18 cellular contexts compared by ENCODE assay signal in genomic region chr3:71893120-71893519, GRCh38.
DNase-seq lines count a peak whose midpoint lies in the region; ATAC-seq, FAIRE-seq and TF ChIP-seq lines count a peak whose summit lies in the region.
"Had no signal": no experiment of that assay in that cellular context is flagged by ENCODE, and none has a peak within 500 bp of the region (broad histone marks: within the 10 kb centered on the region; RNA-seq: fewer than 3 reads in every experiment).

No MANE protein-coding gene starts in this region.

- TF ChIP-seq EP300 in A549 (IDR thresholded peaks at IDR 0.05) (no peak), K562 (IDR thresholded peaks at IDR 0.05; ENCODE audit: low read length) (no peak)

- H3K9me3 Mint-ChIP-seq in HFFc6: no peaks in the 10 kb centered on the region

- H3K9me1 ChIP-seq in K562 (ENCODE audit: control insufficient read depth, insufficient read depth, low read length): no peaks in the 10 kb centered on the region

- H3K4me3 Mint-ChIP-seq in HFFc6: no peak overlapping the region

- WGBS in A549 (ENCODE audit: missing lambda C conversion rate): 32% methylated on average over 6 of the region's 6 CpGs
- WGBS in K562 (ENCODE audit: insufficient coverage, low coverage, missing lambda C conversion rate): 4% methylated on average over 6 of the region's 6 CpGs

- H3K36me3 Mint-ChIP-seq in HFFc6 (ENCODE audit: low read depth): no peaks in the 10 kb centered on the region

- no peak overlapping the region for H2AFZ ChIP-seq in K562 (ENCODE audit: low read depth, low read length)
- H2AFZ ChIP-seq: GM23248 had no signal

- CTCF ChIA-PET in A549 (lab: Yijun Ruan, JAX) (interaction anchor here (0.6 to 12.6 kb wide), 3 partner anchors 11 to 747 kb away, joined by 3 to 80 read pairs (median 4); no protein-coding TSS in a partner anchor), K562 (lab: Yijun Ruan, JAX; ENCODE audit: low intra/inter-chr PET ratio) (no interaction called here)

- H3K27me3 ChIP-seq in K562 (ENCODE audit: control insufficient read depth in 2 of 2, insufficient read depth in 2 of 2, low read length in 2 of 2): peaks cover 0 to 18% of the 10 kb centered on the region in 2 experiments; a peak in 3 of 5 replicates

- TF ChIP-seq RAD21 in A549 (conservative IDR thresholded peaks at IDR 0.05 in 1 of 2, IDR thresholded peaks at IDR 0.05 in 1 of 2): no peak
- TF ChIP-seq RAD21 in K562 (CRISPR knock-in tag; conservative IDR thresholded peaks at IDR 0.05 in 1 of 2, IDR thresholded peaks at IDR 0.05 in 1 of 2): no peak

- BruUV-seq in K562 (replicated peaks; lab: Mats Ljungman, UMichigan): no TSS peak

- H4K20me1 ChIP-seq in K562 (replicated peaks; ENCODE audit: control insufficient read depth, insufficient read depth, low read length): no peaks in the 10 kb centered on the region
- H4K20me1 ChIP-seq: BLaER1 treated with 17β-estradiol and CSF1 and Interleukin-3, amounts not matched to agents 10 nM and 100 nM had no signal

- TF ChIP-seq CTCF in A549 (IDR thresholded peaks at IDR 0.05) (no peak), K562 (IDR thresholded peaks at IDR 0.05 in 2 of 3, conservative IDR thresholded peaks at IDR 0.05 in 1 of 3; ENCODE audit: insufficient read depth in 2 of 3, low read depth in 1 of 3, low read length in 3 of 3) (no peak), HFFc6 (IDR thresholded peaks at IDR 0.05) (no peak), D721Med (IDR thresholded peaks at IDR 0.05; ENCODE audit: insufficient read depth, missing control alignments) (no peak)

- no peak for FAIRE-seq in A549 (lab: Jason Lieb, UNC)
- FAIRE-seq in K562 (lab: Jason Lieb, UNC): no peak
- no peak for FAIRE-seq in D721Med (lab: Jason Lieb, UNC)

- intact Hi-C loops in K562 (cut with micrococcal nuclease): no loop called here

- DNase-seq in A549 (ENCODE audit: low read depth in 1 of 2, low spot score in 1 of 2) (no peak), K562 (ENCODE audit: extremely low read depth in 1 of 4, low spot score in 3 of 4) (no peak), myocyte (ENCODE audit: low read depth) (peak; percentile 13), AML-193 (lab: John Stamatoyannopoulos, UW) (no peak), HFFc6 (no peak), D721Med (ENCODE audit: insufficient read length, low spot score) (no peak), NCI-H187 (lab: John Stamatoyannopoulos, UW) (no peak)
- DNase-seq: DMS 273 treated with DMSO at 0.1 percent for 48 hours, GM23248, Kasumi-1, NCI-H1417 treated with DMSO at 0.1 percent for 48 hours, NCI-H2029 treated with DMSO at 0.1 percent for 48 hours, NCI-H345, NCI-H526 treated with DMSO at 0.1 percent for 48 hours had no signal

- no peaks in the 10 kb centered on the region for H3K4me1 Mint-ChIP-seq in HFFc6 (ENCODE audit: low read depth)

- H3K79me2 ChIP-seq in K562 (ENCODE audit: control insufficient read depth, insufficient read depth, low read length): no peaks in the 10 kb centered on the region

- ATAC-seq in A549 (no peak), GM18867 (IDR thresholded peaks at IDR 0.05; ENCODE audit: unreplicated experiment) (peak; percentile 63), K562 (no peak)
- ATAC-seq: Panc1, Right ventricle myocardium inferior had no signal

- no peak overlapping the region for H3K9ac ChIP-seq in K562 (ENCODE audit: insufficient read depth in 1 of 2, low read depth in 2 of 2, low read length in 2 of 2)
- H3K9ac ChIP-seq: BLaER1 treated with 17β-estradiol and CSF1 and Interleukin-3, amounts not matched to agents 10 nM and 100 nM; GM23248 had no signal

- H3K4me3 ChIP-seq in A549 (no peak overlapping the region), K562 (no peak overlapping the region)
- H3K4me3 ChIP-seq: BLaER1 treated with 17β-estradiol and CSF1 and Interleukin-3, amounts not matched to agents 10 nM and 100 nM; GM23248 had no signal

- peaks cover 3% of the 10 kb centered on the region for H3K27me3 Mint-ChIP-seq in HFFc6 (ENCODE audit: insufficient read depth)

- no peak for TF ChIP-seq POLR2A in A549 (IDR thresholded peaks at IDR 0.05; ENCODE audit: low read length)
- no peak for TF ChIP-seq POLR2A in K562 (conservative IDR thresholded peaks at IDR 0.05)

- in situ Hi-C loops in K562 (cut with MboI): no loop called here

- H3K9me3 ChIP-seq in A549: no peaks in the 10 kb centered on the region
- no peaks in the 10 kb centered on the region for H3K9me3 ChIP-seq in K562 (replicated peaks; ENCODE audit: control insufficient read depth, insufficient read depth, low read depth, low read length)

- POLR2A ChIA-PET in A549 (lab: Yijun Ruan, JAX): no interaction called here
- POLR2A ChIA-PET in K562 (lab: Yijun Ruan, JAX): no interaction called here

- H3K4me1 ChIP-seq in A549 (no peaks in the 10 kb centered on the region), K562 (replicated peaks in 1 of 2; ENCODE audit: control insufficient read depth in 2 of 2, insufficient read depth in 2 of 2, low read length in 2 of 2) (no peaks in the 10 kb centered on the region)

- no peaks in the 10 kb centered on the region for H3K36me3 ChIP-seq in K562 (ENCODE audit: control insufficient read depth, insufficient read depth, low read length)
- H3K36me3 ChIP-seq: BLaER1 treated with 17β-estradiol and CSF1 and Interleukin-3, amounts not matched to agents 10 nM and 100 nM had no signal

- no peak overlapping the region for H3K27ac Mint-ChIP-seq in HFFc6

- H3K27ac ChIP-seq in A549 (no peak overlapping the region), K562 (ENCODE audit: extremely low read depth, low read depth, low read length) (no peak overlapping the region)
- H3K27ac ChIP-seq: BLaER1 treated with 17β-estradiol and CSF1 and Interleukin-3, amounts not matched to agents 10 nM and 100 nM; GM23248 had no signal

- H3K4me2 ChIP-seq in A549: no peak overlapping the region
- no peak overlapping the region for H3K4me2 ChIP-seq in K562 (ENCODE audit: insufficient read depth, low read length)

TF ChIP-seq in A549, 52 proteins besides CTCF, POLR2A, EP300 and RAD21 (continues in another document):
- TF ChIP-seq MYC (IDR thresholded peaks at IDR 0.05; ENCODE audit: borderline replicate concordance, low read length): no peak
- no peak for TF ChIP-seq EHMT2 (IDR thresholded peaks at IDR 0.05; ENCODE audit: low read depth)
- TF ChIP-seq ZFP36 (IDR thresholded peaks at IDR 0.05; ENCODE audit: borderline replicate concordance, partially characterized antibody): peak; percentile 19
- no peak for TF ChIP-seq HDAC2 (IDR thresholded peaks at IDR 0.05)
- no peak for TF ChIP-seq MAFK (IDR thresholded peaks at IDR 0.05; ENCODE audit: partially characterized antibody)
- TF ChIP-seq REST (IDR thresholded peaks at IDR 0.05): no peak

TF ChIP-seq in K562, 482 proteins besides CTCF, POLR2A, EP300 and RAD21:
- TF ChIP-seq PATZ1 (CRISPR knock-in tag; IDR thresholded peaks at IDR 0.05; ENCODE audit: borderline replicate concordance) (no peak), KDM1A (IDR thresholded peaks at IDR 0.05) (peak in 1 of 2 experiments; percentile 50; a peak in 2 of 4 replicates), TCF7 (IDR thresholded peaks at IDR 0.05; ENCODE audit: borderline replicate concordance) (no peak), BCOR (IDR thresholded peaks at IDR 0.05) (peak; percentile 85), L3MBTL2 (IDR thresholded peaks at IDR 0.05) (no peak), CBX1 (IDR thresholded peaks at IDR 0.05; ENCODE audit: low read depth) (peak; percentile 62; the same call in 1 of the 2 replicates), RCOR1 (IDR thresholded peaks at IDR 0.05; ENCODE audit: borderline replicate concordance in 1 of 2, low read depth in 2 of 2, low read length in 2 of 2) (peak in 1 of 2 experiments; percentile 49; a peak in 1 of 4 replicates), RBM25 (IDR thresholded peaks at IDR 0.05; ENCODE audit: low read depth, low read length, severe bottlenecking) (peak; percentile 91), HDAC2 (IDR thresholded peaks at IDR 0.05) (peak; percentile 50; the same call in 1 of the 2 replicates), ZFP36 (IDR thresholded peaks at IDR 0.05; ENCODE audit: low read depth, low read length, partially characterized antibody) (peak; percentile 88)
TF ChIP-seq in K562: peak in this region for 7.

Comparison
In these comparisons a context has a peak if more than half of its experiments do, and no peak if none do; other contexts are left out.
1. Of the 35 proteins assayed by ChIP-seq in both K562 and A549: peak only in K562: HDAC2; only in A549: none; in both: ZFP36; in neither: 31; mixed calls (peak in some experiments, not most) for 2.